In genomic region chr11:12274558-12275197, GRCh38 we compare ENCODE assay signal across 1 cellular context.
TF ChIP-seq lines count a peak whose summit lies in the region.

No MANE protein-coding gene starts in this region.

TF ChIP-seq in HepG2, 621 proteins besides CTCF, POLR2A, EP300 and RAD21 (continued from another document):
- no peak for TF ChIP-seq ATF2 (CRISPR knock-in tag; IDR thresholded peaks at IDR 0.05)
- no peak for TF ChIP-seq CHD4 (IDR thresholded peaks at IDR 0.05; ENCODE audit: borderline replicate concordance, low read length)
- no peak for TF ChIP-seq STAT6 (CRISPR knock-in tag; IDR thresholded peaks at IDR 0.05; ENCODE audit: borderline replicate concordance)
- TF ChIP-seq ZFP90 (CRISPR knock-in tag; IDR thresholded peaks at IDR 0.05; ENCODE audit: borderline replicate concordance) = no peak
- no peak for TF ChIP-seq E2F1 (CRISPR knock-in tag; IDR thresholded peaks at IDR 0.05)
- TF ChIP-seq MED1 (CRISPR knock-in tag; IDR thresholded peaks at IDR 0.05) = no peak
- no peak for TF ChIP-seq MBNL3 (CRISPR knock-in tag; conservative IDR thresholded peaks at IDR 0.05)
- TF ChIP-seq THAP9 (CRISPR knock-in tag; IDR thresholded peaks at IDR 0.05; ENCODE audit: borderline replicate concordance) = no peak
